Comparison of ENCODE assay signal across 15 cellular contexts in the genomic region with DNA sequence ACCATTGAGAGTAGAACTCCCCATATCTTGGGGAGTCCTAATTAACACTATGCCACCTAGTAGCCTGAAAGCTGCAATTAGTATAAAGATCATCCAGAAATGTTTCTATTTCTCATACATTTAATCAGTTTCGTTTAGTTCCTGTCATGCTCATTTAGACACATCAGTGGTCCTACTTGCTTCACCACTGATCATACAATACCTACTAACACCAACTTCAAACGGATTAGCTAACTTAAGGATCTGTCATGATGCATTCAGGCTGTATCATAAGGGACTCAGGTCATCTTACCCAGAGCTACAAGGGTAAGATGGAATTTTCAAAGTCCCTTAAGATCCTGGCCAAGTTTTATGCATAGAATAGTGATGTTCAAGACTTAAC. TPM values are rescaled to one million over a fixed set of nuclear protein-coding genes. Genes with fewer than 3 reads are reported as not detected.
DNase-seq lines count a peak whose midpoint lies in the region; ATAC-seq, FAIRE-seq and TF ChIP-seq lines count a peak whose summit lies in the region.
"Had no signal": no experiment of that assay in that cellular context is flagged by ENCODE, and none has a peak within 500 bp of the region (broad histone marks: within the 10 kb centered on the region; RNA-seq: fewer than 3 reads in every experiment).

No MANE protein-coding gene starts in this region.

- peaks cover 82% of the 10 kb centered on the region for H3K36me3 Mint-ChIP-seq in CD8-positive, alpha-beta T cell
- H3K36me3 Mint-ChIP-seq in T-cell (peaks cover 54% of the 10 kb centered on the region), chondrocyte (ENCODE audit: low read depth) (peaks cover 42% of the 10 kb centered on the region)

- H3K9me1 ChIP-seq in endothelial cell of umbilical vein (replicated peaks; ENCODE audit: control insufficient read depth, extremely low read depth, insufficient read depth, low read length): no peaks in the 10 kb centered on the region

- BruUV-seq in endothelial cell of umbilical vein (replicated peaks; lab: Mats Ljungman, UMichigan): no TSS peak

- ATAC-seq in A549 (no peak), T-cell (replicated peaks in 1 of 4) (no peak), HG03460 (IDR thresholded peaks at IDR 0.05; ENCODE audit: unreplicated experiment) (no peak)
- no peak for ATAC-seq in CD8-positive, alpha-beta T cell
- ATAC-seq: heart right ventricle had no signal

- 55% methylated on average over 2 of the region's 2 CpGs for WGBS in A549 (ENCODE audit: missing lambda C conversion rate)

- peaks cover 58% of the 10 kb centered on the region for H3K36me3 ChIP-seq in CD8-positive, alpha-beta T cell (ENCODE audit: insufficient read depth, low read length)
- H3K36me3 ChIP-seq in endothelial cell of umbilical vein (ENCODE audit: control insufficient read depth in 2 of 2, extremely low read depth in 1 of 2, insufficient read depth in 2 of 2, low read length in 2 of 2): peaks cover 22 to 45% of the 10 kb centered on the region in 2 experiments

- peaks cover 70% of the 10 kb centered on the region for H3K4me1 Mint-ChIP-seq in CD8-positive, alpha-beta T cell (ENCODE audit: low read depth)
- H3K4me1 Mint-ChIP-seq in T-cell: peaks cover 65 to 79% (median 76%) of the 10 kb centered on the region in 3 donors
- peaks cover 28% of the 10 kb centered on the region for H3K4me1 Mint-ChIP-seq in chondrocyte (ENCODE audit: low read depth)

- H3K27me3 ChIP-seq in CD8-positive, alpha-beta T cell (ENCODE audit: insufficient read depth, low read length): no peaks in the 10 kb centered on the region
- no peaks in the 10 kb centered on the region for H3K27me3 ChIP-seq in endothelial cell of umbilical vein (ENCODE audit: control insufficient read depth in 2 of 2, insufficient read depth in 2 of 2, low read length in 2 of 2)
- H3K27me3 ChIP-seq: heart right ventricle, spleen had no signal

- no peak for TF ChIP-seq EP300 in A549 (IDR thresholded peaks at IDR 0.05)

- TF ChIP-seq POLR2A in A549 (IDR thresholded peaks at IDR 0.05; ENCODE audit: low read length) (no peak), endothelial cell of umbilical vein (IDR thresholded peaks at IDR 0.05; ENCODE audit: low read depth, low read length) (peak; percentile 11)

- CTCF ChIA-PET in A549 (lab: Yijun Ruan, JAX) (interaction anchor here (0.9 to 26.7 kb wide), 9 partner anchors 11 to 429 kb away, joined by 3 to 423 read pairs (median 7); partner anchors contain the start of gene HNRNPLL), T-cell (lab: Charles Lee) (interaction anchor here (0.5 to 9.6 kb wide), 19 partner anchors 10 to 917 kb away, joined by 3 to 97 read pairs (median 5); no protein-coding TSS in a partner anchor), endothelial cell of umbilical vein (lab: Charles Lee) (interaction anchor here (1.1 to 6.6 kb wide), 3 partner anchors 141 to 209 kb away, joined by 3 to 40 read pairs (median 10); no protein-coding TSS in a partner anchor)
- CTCF ChIA-PET in CD8-positive, alpha-beta T cell (lab: Charles Lee): interaction anchor here (0.9 to 7.9 kb wide), 9 partner anchors 9 to 212 kb away, joined by 3 to 99 read pairs (median 6); partner anchors contain the start of gene HNRNPLL

- no peak for FAIRE-seq in A549 (lab: Jason Lieb, UNC)
- FAIRE-seq in endothelial cell of umbilical vein (lab: Jason Lieb, UNC): no peak
- FAIRE-seq: kidney had no signal

- peak overlapping the region; percentile 32 for H3K27ac Mint-ChIP-seq in CD8-positive, alpha-beta T cell
- H3K27ac Mint-ChIP-seq in T-cell (peak overlapping the region; percentile 46 to 68), chondrocyte (ENCODE audit: unreplicated experiment) (no peak overlapping the region)
- H3K27ac Mint-ChIP-seq: T-helper 1 cell treated with Interleukin-12 subunit alpha and Interleukin-12 subunit beta and Interleukin-4 antibody, amounts not matched to agents 30 μg/mL and 1 μg/mL, for 36 hours had no signal

- H3K9me3 ChIP-seq in A549 (peaks cover 4% of the 10 kb centered on the region; the same call in 1 of the 3 replicates), endothelial cell of umbilical vein (replicated peaks; ENCODE audit: control insufficient read depth, insufficient read depth, low read length) (no peaks in the 10 kb centered on the region)
- no peaks in the 10 kb centered on the region for H3K9me3 ChIP-seq in CD8-positive, alpha-beta T cell (ENCODE audit: low read length)
- H3K9me3 ChIP-seq: spleen had no signal

- H3K4me2 ChIP-seq in A549 (no peak overlapping the region), endothelial cell of umbilical vein (ENCODE audit: insufficient read depth, low read length) (no peak overlapping the region)

- H2AFZ ChIP-seq in endothelial cell of umbilical vein (ENCODE audit: low read depth, low read length): no peak overlapping the region

- H3K4me3 Mint-ChIP-seq in CD8-positive, alpha-beta T cell: no peak overlapping the region
- H3K4me3 Mint-ChIP-seq in T-cell (no peak overlapping the region), chondrocyte (ENCODE audit: unreplicated experiment) (no peak overlapping the region)
- H3K4me3 Mint-ChIP-seq: T-helper 1 cell treated with Interleukin-12 subunit alpha and Interleukin-12 subunit beta and Interleukin-4 antibody, amounts not matched to agents 30 μg/mL and 1 μg/mL, for 36 hours had no signal

- intact Hi-C loops in CD8-positive, alpha-beta T cell (cut with DNase I, micrococcal nuclease): loop anchor here (5.0 to 10.0 kb wide), 2 partner anchors 427 to 430 kb away; no protein-coding TSS in a partner anchor
- intact Hi-C loops in endothelial cell of umbilical vein (cut with micrococcal nuclease): loop anchor here (5.0 kb wide), 2 partner anchors 367 to 427 kb away; partner anchors contain the start of gene ATL2

- no peaks in the 10 kb centered on the region for H3K9me3 Mint-ChIP-seq in CD8-positive, alpha-beta T cell
- H3K9me3 Mint-ChIP-seq in T-cell (no peaks in the 10 kb centered on the region), chondrocyte (ENCODE audit: low read depth) (no peaks in the 10 kb centered on the region)
- H3K9me3 Mint-ChIP-seq: T-helper 1 cell treated with Interleukin-12 subunit alpha and Interleukin-12 subunit beta and Interleukin-4 antibody, amounts not matched to agents 30 μg/mL and 1 μg/mL, for 36 hours had no signal

- H4K20me1 ChIP-seq in endothelial cell of umbilical vein (replicated peaks; ENCODE audit: control insufficient read depth, extremely low read depth, insufficient read depth, low read length): peaks cover 13% of the 10 kb centered on the region

- DNase-seq in A549 (ENCODE audit: low read depth in 1 of 2, low spot score in 1 of 2) (no peak), T-cell (no peak), endothelial cell of umbilical vein (ENCODE audit: low read depth, low spot score) (no peak), HPDE6-E6E7 (ENCODE audit: extremely low spot score) (no peak), chondrocyte (ENCODE audit: low spot score) (no peak)
- no peak for DNase-seq in CD8-positive, alpha-beta T cell
- DNase-seq: DMS79; heart right ventricle; kidney; NCI-H1436; NCI-H226; NK-92 treated with Interleukin-12 subunit alpha and Interleukin-12 subunit beta, amount 100 ng/mL, for 24 hours; spleen had no signal

- TF ChIP-seq RAD21 in A549 (conservative IDR thresholded peaks at IDR 0.05 in 1 of 2, IDR thresholded peaks at IDR 0.05 in 1 of 2): no peak

- TF ChIP-seq CTCF in A549 (IDR thresholded peaks at IDR 0.05) (no peak), endothelial cell of umbilical vein (IDR thresholded peaks at IDR 0.05; ENCODE audit: extremely low read depth in 1 of 2, insufficient read depth in 1 of 2, low read depth in 1 of 2, low read length in 2 of 2) (no peak), chondrocyte (IDR thresholded peaks at IDR 0.05) (no peak)
- no peak for TF ChIP-seq CTCF in CD8-positive, alpha-beta T cell (IDR thresholded peaks at IDR 0.05)

- dilution Hi-C loops in endothelial cell of umbilical vein (cut with MboI; ENCODE audit: extremely low pct_ligation_motif_present, low sequenced_read_pairs): no loop called here

- no peaks in the 10 kb centered on the region for H3K27me3 Mint-ChIP-seq in CD8-positive, alpha-beta T cell (ENCODE audit: low read depth)
- H3K27me3 Mint-ChIP-seq in T-cell (no peaks in the 10 kb centered on the region), chondrocyte (ENCODE audit: low read depth) (no peaks in the 10 kb centered on the region)

- POLR2A ChIA-PET in A549 (lab: Yijun Ruan, JAX) (interaction anchor here (0.6 to 1.8 kb wide), 6 partner anchors 42 to 208 kb away, joined by 3 to 8 read pairs (median 4); partner anchors contain the start of gene HNRNPLL), T-cell (lab: Charles Lee) (interaction anchor here (0.5 to 2.0 kb wide), 11 partner anchors 7 to 369 kb away, joined by 3 to 14 read pairs (median 5); partner anchors contain the start of gene SRSF7 (in 1 of the 2)), endothelial cell of umbilical vein (lab: Charles Lee) (interaction anchor here (0.6 to 1.4 kb wide), 2 partner anchors 10 to 36 kb away, joined by 3 to 5 read pairs; no protein-coding TSS in a partner anchor)
- POLR2A ChIA-PET in CD8-positive, alpha-beta T cell (lab: Charles Lee): interaction anchor here (0.6 to 1.3 kb wide), 2 partner anchors 143 to 146 kb away, joined by 3 read pairs; no protein-coding TSS in a partner anchor

- no peak overlapping the region for H3K9ac ChIP-seq in endothelial cell of umbilical vein (replicated peaks; ENCODE audit: extremely low read depth, insufficient read depth, low read length)

- H3K4me1 ChIP-seq in A549 (peaks cover 56% of the 10 kb centered on the region), endothelial cell of umbilical vein (ENCODE audit: control insufficient read depth, extremely low read depth, insufficient read depth, low read length) (peaks cover 28% of the 10 kb centered on the region)
- H3K4me1 ChIP-seq in CD8-positive, alpha-beta T cell (ENCODE audit: insufficient read depth, low read length): peaks cover 52% of the 10 kb centered on the region

- H3K27ac ChIP-seq in A549: no peak overlapping the region
- no peak overlapping the region for H3K27ac ChIP-seq in CD8-positive, alpha-beta T cell (ENCODE audit: low read depth, low read length)
- no peak overlapping the region for H3K27ac ChIP-seq in endothelial cell of umbilical vein (ENCODE audit: insufficient read depth, low read depth, low read length)

- peaks cover 62% of the 10 kb centered on the region for H3K79me2 ChIP-seq in endothelial cell of umbilical vein (ENCODE audit: control insufficient read depth, insufficient read depth, low read length)

- H3K4me3 ChIP-seq in A549 (no peak overlapping the region), endothelial cell of umbilical vein (replicated peaks in 1 of 3; ENCODE audit: insufficient read depth in 1 of 3, low read depth in 1 of 3, low read length in 3 of 3) (no peak overlapping the region)
- no peak overlapping the region for H3K4me3 ChIP-seq in CD8-positive, alpha-beta T cell (ENCODE audit: low read depth, low read length)
- H3K4me3 ChIP-seq: heart right ventricle, spleen had no signal

RNA-seq across cellular contexts. Expression of gene SRSF7, which starts 6.8 kb away (rescaled TPM):
- 356 and 544 TPM in 2 replicates for polyA plus RNA-seq in A549 (2011; rRNA removed)
- 225 and 298 TPM in 2 replicates for polyA plus RNA-seq in A549 (2012; cell fraction: cytosol; rRNA removed)
- 157 and 250 TPM in 2 replicates for polyA plus RNA-seq in A549 (2012; cell fraction: nucleus; rRNA removed)
- polyA plus RNA-seq in A549 (2017; fragmentation: RNase III; extraction: RNeasy Plus Mini Kit Qiagen cat#74134 plus additional on column Dnase treatment): 355 to 422 TPM (median 397 TPM) in 3 replicates
- polyA minus RNA-seq in A549 (2011; rRNA and poly(A)+ RNA removed): 287 and 351 TPM in 2 replicates
- 100 to 1,000 TPM; 607 to 608 TPM for total RNA-seq in CD8-positive, alpha-beta T cell
- 100 to 1,000 TPM; 252 to 649 (median 265) TPM for total RNA-seq in T-cell
- total RNA-seq in endothelial cell of umbilical vein: 202 and 204 TPM in 2 replicates
- 118 and 165 TPM in 2 replicates for polyA plus RNA-seq in endothelial cell of umbilical vein
- polyA plus RNA-seq in endothelial cell of umbilical vein (2011; cell fraction: cytosol; rRNA removed): 208 and 225 TPM in 2 replicates
- polyA plus RNA-seq in endothelial cell of umbilical vein (2011; cell fraction: nucleus; rRNA removed): 451 and 577 TPM in 2 replicates
- polyA plus RNA-seq in endothelial cell of umbilical vein (2012): 172 and 242 TPM in 2 replicates
- polyA minus RNA-seq in endothelial cell of umbilical vein: 217 and 224 TPM in 2 replicates
- polyA minus RNA-seq in endothelial cell of umbilical vein (2011; cell fraction: cytosol; rRNA and poly(A)+ RNA removed): 122 TPM
- polyA minus RNA-seq in endothelial cell of umbilical vein (2011; cell fraction: nucleus; rRNA and poly(A)+ RNA removed): 123 and 148 TPM in 2 replicates
- 63.6 to 87.0 TPM (median 67.5 TPM) in 3 replicates for total RNA-seq in chondrocyte

RNA-seq across cellular contexts. Expression of gene GEMIN6, which starts 33.6 kb away (rescaled TPM):
- polyA plus RNA-seq in A549 (2011; rRNA removed) (46.7 and 51.2 TPM in 2 replicates), A549 (2017; fragmentation: RNase III; extraction: RNeasy Plus Mini Kit Qiagen cat#74134 plus additional on column Dnase treatment) (53.2 to 59.0 TPM (median 53.5 TPM) in 3 replicates), endothelial cell of umbilical vein (4.7 and 6.0 TPM in 2 replicates)
- 19.8 and 22.5 TPM in 2 replicates for polyA plus RNA-seq in A549 (2012; cell fraction: cytosol; rRNA removed)
- polyA plus RNA-seq in A549 (2012; cell fraction: nucleus; rRNA removed): 4.4 and 8.1 TPM in 2 replicates
- polyA minus RNA-seq in A549 (2011; rRNA and poly(A)+ RNA removed): 8.5 and 12.0 TPM in 2 replicates
- total RNA-seq in CD8-positive, alpha-beta T cell: 1 to 10 TPM; 2.3 TPM
- total RNA-seq in T-cell (10 to 100 TPM in 3 of 5 donors, 1 to 10 TPM in 2; 4.2 to 16.3 (median 11.8) TPM), endothelial cell of umbilical vein (14.4 and 19.7 TPM in 2 replicates), chondrocyte (9.8 to 12.6 TPM (median 12.0 TPM) in 3 replicates)
- polyA plus RNA-seq in endothelial cell of umbilical vein (2011; cell fraction: cytosol; rRNA removed): 7.6 and 9.4 TPM in 2 replicates
- 3.3 and 3.8 TPM in 2 replicates for polyA plus RNA-seq in endothelial cell of umbilical vein (2011; cell fraction: nucleus; rRNA removed)
- polyA plus RNA-seq in endothelial cell of umbilical vein (2012): 14.1 and 17.9 TPM in 2 replicates
- 3.1 and 3.8 TPM in 2 replicates for polyA minus RNA-seq in endothelial cell of umbilical vein
- 9.8 TPM for polyA minus RNA-seq in endothelial cell of umbilical vein (2011; cell fraction: cytosol; rRNA and poly(A)+ RNA removed)
- polyA minus RNA-seq in endothelial cell of umbilical vein (2011; cell fraction: nucleus; rRNA and poly(A)+ RNA removed): 0.72 and 1.1 TPM in 2 replicates
